19 cellular contexts compared by ENCODE assay signal in genomic region chr22:44819966-44820631, GRCh38.
DNase-seq lines count a peak whose midpoint lies in the region; ATAC-seq, FAIRE-seq and TF ChIP-seq lines count a peak whose summit lies in the region.
"Had no signal": no experiment of that assay in that cellular context is flagged by ENCODE, and none has a peak within 500 bp of the region (broad histone marks: within the 10 kb centered on the region; RNA-seq: fewer than 3 reads in every experiment).

No MANE protein-coding gene starts in this region.

- H3K4me2 ChIP-seq in HepG2 (ENCODE audit: low read depth, low read length): no peak overlapping the region

- no peak for TF ChIP-seq EP300 in HepG2 (IDR thresholded peaks at IDR 0.05; ENCODE audit: low read depth in 2 of 2, low read length in 2 of 2)
- TF ChIP-seq EP300 in HepG2 (CRISPR knock-in tag; IDR thresholded peaks at IDR 0.05; ENCODE audit: borderline replicate concordance): no peak

- H3K79me2 ChIP-seq in HepG2 (ENCODE audit: insufficient read depth, low read length): no peaks in the 10 kb centered on the region

- FAIRE-seq in HepG2 (lab: Jason Lieb, UNC) (no peak), frontal cortex (lab: Jason Lieb, UNC) (no peak)
- FAIRE-seq: pancreas had no signal

- TF ChIP-seq RAD21 in HepG2 (CRISPR knock-in tag; IDR thresholded peaks at IDR 0.05): no peak

- TF ChIP-seq CTCF in VCaP (conservative IDR thresholded peaks at IDR 0.05) (no peak), lower lobe of right lung (IDR thresholded peaks at IDR 0.05) (no peak), HepG2 (CRISPR knock-in tag; IDR thresholded peaks at IDR 0.05) (no peak)

- no peak for DNase-seq in stimulated activated naive CD8-positive, alpha-beta T cell treated with anti-CD3 and anti-CD28 coated beads, Interleukin-15, Interleukin-2, amounts not matched to agents 100 U/mL and 50 U/mL, for 24 hours
- DNase-seq in stimulated activated naive CD8-positive, alpha-beta T cell treated with anti-CD3 and anti-CD28 coated beads, Interleukin-15, amount 100 ng/mL, for 72 hours: no peak
- DNase-seq in lower lobe of right lung (no peak), HepG2 (ENCODE audit: low spot score) (no peak), NCI-H1105 treated with DMSO at 0.1 percent for 48 hours (lab: John Stamatoyannopoulos, UW) (no peak), frontal cortex (ENCODE audit: low spot score in 2 of 2) (no peak)
- DNase-seq: activated gamma-delta T cell had no signal

- in situ Hi-C loops in HepG2 (cut with HindIII; ENCODE audit: extremely low pct_ligation_motif_present, low pct_unique_long_range_greater_than_20kb): no loop called here

- TF ChIP-seq POLR2A in HepG2 (IDR thresholded peaks at IDR 0.05; ENCODE audit: insufficient read depth in 1 of 2, low read depth in 2 of 2, low read length in 2 of 2): no peak

- 7% methylated on average over 5 of the region's 18 CpGs for WGBS in HepG2 (ENCODE audit: low lambda C conversion rate)

- CTCF ChIA-PET in HepG2 (lab: Yijun Ruan, JAX; ENCODE audit: low intra/inter-chr PET ratio, low total read pairs): interaction anchor here (1.9 kb wide), 1 partner anchor 276 kb away, joined by 11 read pairs; no protein-coding TSS in a partner anchor

- H3K27ac ChIP-seq in VCaP (peak overlapping the region; percentile 34), lower lobe of right lung (no peak overlapping the region), HepG2 (ENCODE audit: extremely low read length, insufficient read depth, low read length) (no peak overlapping the region)
- H3K27ac ChIP-seq: ascending aorta, cardiac muscle cell, colonic mucosa, epithelial cell of prostate, pancreas, SJSA1, stomach, uterus had no signal

- no peak overlapping the region for H3K27ac Mint-ChIP-seq in stimulated activated naive CD8-positive, alpha-beta T cell treated with anti-CD3 and anti-CD28 coated beads, Interleukin-15, amount 100 ng/mL, for 72 hours
- H3K27ac Mint-ChIP-seq: activated T-cell treated with anti-CD3 and anti-CD28 coated beads, Interleukin-2, amount 50 U/mL, for 24 hours had no signal

- no peaks in the 10 kb centered on the region for H4K20me1 ChIP-seq in HepG2 (ENCODE audit: insufficient read depth, low read length)

- H3K36me3 ChIP-seq in lower lobe of right lung (no peaks in the 10 kb centered on the region), HepG2 (replicated peaks in 1 of 2; ENCODE audit: control insufficient read depth in 1 of 2, insufficient read depth in 2 of 2, low read length in 2 of 2) (no peaks in the 10 kb centered on the region)
- H3K36me3 ChIP-seq: ascending aorta, BE2C, cardiac muscle cell, colonic mucosa, SJSA1, uterus had no signal

- no peaks in the 10 kb centered on the region for H3K27me3 Mint-ChIP-seq in stimulated activated naive CD8-positive, alpha-beta T cell treated with anti-CD3 and anti-CD28 coated beads, Interleukin-15, amount 100 ng/mL, for 72 hours

- no peaks in the 10 kb centered on the region for H3K4me1 ChIP-seq in lower lobe of right lung
- no peaks in the 10 kb centered on the region for H3K4me1 ChIP-seq in HepG2 (ENCODE audit: insufficient read depth, low read length)
- H3K4me1 ChIP-seq: ascending aorta, BE2C, colonic mucosa, uterus had no signal

- no peak overlapping the region for H3K9ac ChIP-seq in HepG2 (ENCODE audit: insufficient read depth, low read depth, low read length)

- no TSS peak for BruUV-seq in HepG2 (replicated peaks; lab: Mats Ljungman, UMichigan)

- intact Hi-C loops in lower lobe of right lung (cut with DNase I): no loop called here
- intact Hi-C loops in HepG2 (cut with micrococcal nuclease; ENCODE audit: unreplicated experiment): loop anchor here (2.0 kb wide), 1 partner anchor 57 kb away; no protein-coding TSS in a partner anchor

- no peaks in the 10 kb centered on the region for H3K9me3 ChIP-seq in lower lobe of right lung
- no peaks in the 10 kb centered on the region for H3K9me3 ChIP-seq in HepG2 (ENCODE audit: low read length)
- H3K9me3 ChIP-seq: ascending aorta, BE2C, colonic mucosa, pancreas, SJSA1, stomach, uterus had no signal

- H3K27me3 ChIP-seq in lower lobe of right lung (ENCODE audit: low read depth): peaks cover 3% of the 10 kb centered on the region
- H3K27me3 ChIP-seq in HepG2 (ENCODE audit: control insufficient read depth in 1 of 2, insufficient read depth in 2 of 2, low read length in 2 of 2): peaks cover 0 to 29% of the 10 kb centered on the region in 2 experiments
- H3K27me3 ChIP-seq: ascending aorta, BE2C, cardiac muscle cell, colonic mucosa, pancreas, SJSA1, uterus had no signal

- POLR2A ChIA-PET in HepG2 (lab: Yijun Ruan, JAX): no interaction called here

- H3K4me3 Mint-ChIP-seq in stimulated activated naive CD8-positive, alpha-beta T cell treated with anti-CD3 and anti-CD28 coated beads, Interleukin-15, amount 100 ng/mL, for 72 hours: no peak overlapping the region
- H3K4me3 Mint-ChIP-seq: activated T-cell treated with anti-CD3 and anti-CD28 coated beads, Interleukin-2, amount 50 U/mL, for 24 hours had no signal

- no peaks in the 10 kb centered on the region for H3K4me1 Mint-ChIP-seq in stimulated activated naive CD8-positive, alpha-beta T cell treated with anti-CD3 and anti-CD28 coated beads, Interleukin-15, amount 100 ng/mL, for 72 hours

- ATAC-seq in stimulated activated naive CD8-positive, alpha-beta T cell treated with anti-CD3 and anti-CD28 coated beads, Interleukin-15, Interleukin-2, amounts not matched to agents 100 U/mL and 50 U/mL, for 24 hours: peak; percentile 16
- no peak for ATAC-seq in stimulated activated naive CD8-positive, alpha-beta T cell treated with anti-CD3 and anti-CD28 coated beads, Interleukin-15, amount 100 ng/mL, for 72 hours
- ATAC-seq in lower lobe of right lung (peak; percentile 17 to 18), HepG2 (no peak; the same call in 1 of the 3 replicates)

- H3K4me3 ChIP-seq in lower lobe of right lung (no peak overlapping the region), HepG2 (replicated peaks in 1 of 3; ENCODE audit: insufficient read depth in 1 of 3, low read depth in 2 of 3, low read length in 3 of 3) (no peak overlapping the region)
- H3K4me3 ChIP-seq: ascending aorta, cardiac muscle cell, colonic mucosa, GM12878, pancreas, SJSA1, stomach, uterus had no signal

- no peak overlapping the region for H2AFZ ChIP-seq in HepG2 (ENCODE audit: low read length)

- no peaks in the 10 kb centered on the region for H3K9me3 Mint-ChIP-seq in stimulated activated naive CD8-positive, alpha-beta T cell treated with anti-CD3 and anti-CD28 coated beads, Interleukin-15, amount 100 ng/mL, for 72 hours
- H3K9me3 Mint-ChIP-seq: activated T-cell treated with anti-CD3 and anti-CD28 coated beads, Interleukin-2, amount 50 U/mL, for 24 hours had no signal

TF ChIP-seq in HepG2, 621 proteins besides CTCF, POLR2A, EP300 and RAD21:
- TF ChIP-seq ZNF326 (CRISPR knock-in tag; IDR thresholded peaks at IDR 0.05; ENCODE audit: borderline replicate concordance) (no peak), NFE2L2 (IDR thresholded peaks at IDR 0.05; ENCODE audit: low read length) (no peak), KLF16 (CRISPR knock-in tag; IDR thresholded peaks at IDR 0.05) (no peak), BCLAF1 (IDR thresholded peaks at IDR 0.05) (no peak), PHB2 (IDR thresholded peaks at IDR 0.05; ENCODE audit: partially characterized antibody) (no peak), ZEB1 (IDR thresholded peaks at IDR 0.05; ENCODE audit: insufficient replicate concordance, low read depth) (no peak), DPF2 (CRISPR knock-in tag; IDR thresholded peaks at IDR 0.05; ENCODE audit: borderline replicate concordance, low read depth) (no peak), RXRA (CRISPR knock-in tag; IDR thresholded peaks at IDR 0.05) (no peak), CHD4 (IDR thresholded peaks at IDR 0.05; ENCODE audit: borderline replicate concordance, low read length) (no peak), ZNF441 (CRISPR knock-in tag; IDR thresholded peaks at IDR 0.05; ENCODE audit: borderline replicate concordance) (no peak), ZNF691 (CRISPR knock-in tag; IDR thresholded peaks at IDR 0.05; ENCODE audit: borderline replicate concordance, low read depth) (no peak), NONO (IDR thresholded peaks at IDR 0.05) (no peak), NONO (CRISPR knock-in tag; conservative IDR thresholded peaks at IDR 0.05) (no peak), CEBPG (CRISPR knock-in tag; IDR thresholded peaks at IDR 0.05) (no peak), TAF1 (CRISPR knock-in tag; IDR thresholded peaks at IDR 0.05) (no peak), SRSF1 (optimal IDR thresholded peaks at IDR 0.05; ENCODE audit: low read depth, low read length) (no peak), REXO4 (CRISPR knock-in tag; IDR thresholded peaks at IDR 0.05; ENCODE audit: borderline replicate concordance) (no peak)
- TF ChIP-seq, protein P1, sequence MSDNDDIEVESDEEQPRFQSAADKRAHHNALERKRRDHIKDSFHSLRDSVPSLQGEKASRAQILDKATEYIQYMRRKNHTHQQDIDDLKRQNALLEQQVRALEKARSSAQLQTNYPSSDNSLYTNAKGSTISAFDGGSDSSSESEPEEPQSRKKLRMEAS (IDR thresholded peaks at IDR 0.05): no peak

Comparison
In these comparisons a context has a peak if more than half of its experiments do, and no peak if none do; other contexts are left out.
1. ATAC-seq: peak in stimulated activated naive CD8-positive, alpha-beta T cell treated with anti-CD3 and anti-CD28 coated beads, Interleukin-15, Interleukin-2, amounts not matched to agents 100 U/mL and 50 U/mL, for 24 hours (single experiment) and lower lobe of right lung (2 of 2); none in stimulated activated naive CD8-positive, alpha-beta T cell treated with anti-CD3 and anti-CD28 coated beads, Interleukin-15, amount 100 ng/mL, for 72 hours (single experiment) and HepG2 (single experiment).